In the genomic region with DNA sequence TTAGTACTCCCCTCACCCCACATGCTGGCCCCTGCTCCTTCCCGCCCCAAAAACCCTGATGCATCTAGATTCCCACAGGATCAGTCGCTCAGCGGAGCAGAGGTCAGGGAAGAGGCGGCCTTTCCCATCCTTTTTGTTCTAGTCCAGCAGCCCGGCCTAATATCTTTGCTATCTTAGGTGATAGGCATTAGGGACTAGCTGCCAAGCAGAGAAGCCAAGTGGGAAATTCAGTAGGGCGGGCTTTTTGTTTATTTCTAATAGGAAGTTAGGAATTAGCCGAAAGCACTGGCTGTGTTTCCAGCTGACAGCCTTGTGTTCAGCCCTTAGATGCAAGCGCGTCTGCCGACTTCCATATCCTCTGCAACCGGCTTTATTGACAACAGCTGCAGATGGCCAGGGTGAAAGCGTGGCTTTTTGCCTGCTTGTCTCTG, we compare ENCODE assay signal across 17 cellular contexts. TPM values are rescaled to one million over a fixed set of nuclear protein-coding genes. Genes with fewer than 3 reads are reported as not detected.
DNase-seq lines count a peak whose midpoint lies in the region; FAIRE-seq and TF ChIP-seq lines count a peak whose summit lies in the region.
"Had no signal": no experiment of that assay in that cellular context is flagged by ENCODE, and none has a peak within 500 bp of the region (broad histone marks: within the 10 kb centered on the region; RNA-seq: fewer than 3 reads in every experiment).

No MANE protein-coding gene starts in this region.

- H3K9ac ChIP-seq in H1 (replicated peaks in 1 of 4; ENCODE audit: extremely low read depth in 1 of 4, low read depth in 3 of 4, low read length in 3 of 4) (no peak overlapping the region), smooth muscle cell (ENCODE audit: low read depth) (no peak overlapping the region)

- H2AK5ac ChIP-seq in H1 (ENCODE audit: low read depth, low read length), result no peak overlapping the region

- H4K5ac ChIP-seq in H1 (ENCODE audit: insufficient read length, low read depth, low read length), result no peak overlapping the region

- H3K56ac ChIP-seq in H1 (replicated peaks; ENCODE audit: insufficient read length, low read depth, low read length), result no peak overlapping the region

- no peak overlapping the region for H2BK15ac ChIP-seq in H1 (ENCODE audit: low read length)

- H3K4me3 ChIP-seq in H1 (ENCODE audit: extremely low read depth in 1 of 4, insufficient read depth in 2 of 4, low read depth in 3 of 4, low read length in 4 of 4) (no peak overlapping the region), smooth muscle cell (no peak overlapping the region)
- H3K4me3 ChIP-seq: ascending aorta, coronary artery had no signal

- H3K14ac ChIP-seq in H1 (ENCODE audit: insufficient read length), result no peak overlapping the region

- H2AFZ ChIP-seq in H1 (ENCODE audit: low read length) (no peak overlapping the region), smooth muscle cell (ENCODE audit: low read depth) (peak overlapping the region; percentile 65)

- no peak for TF ChIP-seq EP300 in H1 (IDR thresholded peaks at IDR 0.05; ENCODE audit: borderline replicate concordance in 1 of 2, low read depth in 2 of 2, low read length in 2 of 2)

- no peaks in the 10 kb centered on the region for H3K36me3 ChIP-seq in H1 (ENCODE audit: control insufficient read depth in 2 of 4, insufficient read depth in 4 of 4, low read length in 3 of 4)
- H3K36me3 ChIP-seq in smooth muscle cell (ENCODE audit: low read depth), result no peaks in the 10 kb centered on the region
- H3K36me3 ChIP-seq: ascending aorta had no signal

- H3K23me2 ChIP-seq in H1 (ENCODE audit: low read depth, low read length), result no peaks in the 10 kb centered on the region

- no peak overlapping the region for H3K18ac ChIP-seq in H1 (ENCODE audit: extremely low read depth, low read length)

- no peak overlapping the region for H4K91ac ChIP-seq in H1 (replicated peaks; ENCODE audit: insufficient read length, low read length)

- no peak overlapping the region for H2BK20ac ChIP-seq in H1 (ENCODE audit: low read length)

- no peak overlapping the region for H3K4ac ChIP-seq in H1 (replicated peaks; ENCODE audit: insufficient read length, low read depth, low read length)

- no peak overlapping the region for H2BK12ac ChIP-seq in H1 (ENCODE audit: low read depth, low read length)

- TF ChIP-seq RAD21 in H1 (IDR thresholded peaks at IDR 0.05 in 1 of 2, conservative IDR thresholded peaks at IDR 0.05 in 1 of 2; ENCODE audit: low read depth in 2 of 2, low read length in 2 of 2), result no peak

- DNase-seq in NCI-H82 (lab: John Stamatoyannopoulos, UW), result peak; percentile 80
- no peak for DNase-seq in H1 (ENCODE audit: low read depth in 1 of 2, low spot score in 2 of 2)
- peak; percentile 46 for DNase-seq in left kidney (ENCODE audit: low read depth, low spot score)
- DNase-seq in smooth muscle cell (lab: John Stamatoyannopoulos, UW; ENCODE audit: unreplicated experiment), result no peak
- DNase-seq in stimulated activated naive CD4-positive, alpha-beta T cell treated with Interleukin-2 at 50 U/mL for 16 hours (lab: John Stamatoyannopoulos, UW), result no peak
- no peak for DNase-seq in SIG-M5 treated with dmso at 0.1 percent for 504 hours (lab: John Stamatoyannopoulos, UW; ENCODE audit: unreplicated experiment)
- DNase-seq in activated naive CD4-positive, alpha-beta T cell treated with Interleukin-2 at 50 U/mL for 16 hours, result no peak
- DNase-seq in RCC 7860 (ENCODE audit: low spot score), result no peak
- DNase-seq: activated CD8-positive, alpha-beta T cell treated with anti-CD3 and anti-CD28 coated beads for 36 hours; CD4-positive, CD25-positive, alpha-beta regulatory T cell; foreskin melanocyte; H7; mesendoderm; NCI-H2107; nucleus accumbens had no signal

- H3K79me2 ChIP-seq in H1 (ENCODE audit: control insufficient read depth in 1 of 2, insufficient read depth in 2 of 2, low read length in 2 of 2), result no peaks in the 10 kb centered on the region
- no peaks in the 10 kb centered on the region for H3K79me2 ChIP-seq in smooth muscle cell (ENCODE audit: low read depth)

- H3K27ac ChIP-seq in H1 (ENCODE audit: low read depth, low read length) (no peak overlapping the region), smooth muscle cell (ENCODE audit: low read depth) (no peak overlapping the region)
- H3K27ac ChIP-seq: ascending aorta, coronary artery had no signal

- CTCF ChIA-PET in H1 (lab: Charles Lee; ENCODE audit: partially characterized antibody), result interaction anchor here (0.9 to 1.5 kb wide), 9 partner anchors 10 to 111 kb away, joined by 3 to 4 read pairs (median 3); no protein-coding TSS in a partner anchor

- no peak overlapping the region for H2BK5ac ChIP-seq in H1 (ENCODE audit: low read depth, low read length)

- TF ChIP-seq CTCF in H1 (IDR thresholded peaks at IDR 0.05; ENCODE audit: control extremely low read depth in 1 of 3, insufficient read depth in 1 of 3, low read depth in 1 of 3, low read length in 3 of 3), result no peak
- TF ChIP-seq CTCF in smooth muscle cell (IDR thresholded peaks at IDR 0.05; ENCODE audit: borderline replicate concordance, insufficient read depth, poor library complexity, severe bottlenecking), result no peak

- POLR2A ChIA-PET in H1 (lab: Charles Lee; ENCODE audit: partially characterized antibody), result no interaction called here

- FAIRE-seq in H1 (lab: Jason Lieb, UNC) (no peak), RCC 7860 (lab: Jason Lieb, UNC) (no peak)

- no peak for TF ChIP-seq POLR2A in H1 (IDR thresholded peaks at IDR 0.05; ENCODE audit: control extremely low read depth in 1 of 2, low read depth in 2 of 2, low read length in 2 of 2)

- no peaks in the 10 kb centered on the region for H3K79me1 ChIP-seq in H1 (ENCODE audit: low read depth, low read length)

- no peaks in the 10 kb centered on the region for H4K20me1 ChIP-seq in H1 (replicated peaks in 1 of 2; ENCODE audit: control insufficient read depth in 1 of 2, insufficient read depth in 2 of 2, low read length in 2 of 2)
- H4K20me1 ChIP-seq in smooth muscle cell (ENCODE audit: low read depth), result no peaks in the 10 kb centered on the region

- 90% methylated on average over 12 of the region's 12 CpGs; no CpG with 5 or more reads in 1 of the 2 experiments for WGBS in H1 (ENCODE audit: extremely low coverage in 1 of 2, insufficient coverage in 1 of 2, insufficient read length in 1 of 2, insufficient replicate concordance in 2 of 2, low coverage in 1 of 2, low lambda C conversion rate in 2 of 2, missing lambda C conversion rate in 1 of 2), 2 experiments
- WGBS in smooth muscle cell (ENCODE audit: low lambda C conversion rate), result 44% methylated on average over 12 of the region's 12 CpGs

- H3K9me3 ChIP-seq in H1 (ENCODE audit: insufficient read depth in 2 of 2, low read depth in 1 of 2, low read length in 1 of 2) (no peaks in the 10 kb centered on the region), smooth muscle cell (replicated peaks; ENCODE audit: low read depth) (no peaks in the 10 kb centered on the region)
- H3K9me3 ChIP-seq: ascending aorta had no signal

- peak overlapping the region; percentile 49 for H2BK120ac ChIP-seq in H1 (replicated peaks; ENCODE audit: low read depth, low read length)

- H3K4me1 ChIP-seq in H1 (replicated peaks in 1 of 4; ENCODE audit: control insufficient read depth in 3 of 4, insufficient read depth in 4 of 4, low read length in 3 of 4) (no peaks in the 10 kb centered on the region), smooth muscle cell (ENCODE audit: low read depth) (peaks cover 20% of the 10 kb centered on the region)
- H3K4me1 ChIP-seq: ascending aorta had no signal

- no peak overlapping the region for H4K8ac ChIP-seq in H1 (ENCODE audit: extremely low read depth, insufficient read depth, low read length)

- H3K4me2 ChIP-seq in H1 (ENCODE audit: insufficient read depth in 1 of 2, low read depth in 2 of 2, low read length in 2 of 2), result no peak overlapping the region
- H3K4me2 ChIP-seq in smooth muscle cell, result peak overlapping the region; percentile 43

- H3K23ac ChIP-seq in H1 (ENCODE audit: insufficient read length), result no peak overlapping the region

- H3K27me3 ChIP-seq in H1 (replicated peaks in 1 of 4; ENCODE audit: control insufficient read depth in 3 of 4, extremely low read depth in 1 of 4, insufficient read depth in 3 of 4, low read length in 3 of 4) (no peaks in the 10 kb centered on the region), smooth muscle cell (ENCODE audit: low read depth) (no peaks in the 10 kb centered on the region)
- H3K27me3 ChIP-seq: ascending aorta had no signal

- H3F3A ChIP-seq in smooth muscle cell (ENCODE audit: low read depth), result peaks cover 10% of the 10 kb centered on the region

TF ChIP-seq in H1, 55 proteins besides CTCF, POLR2A, EP300 and RAD21 (continues in another document):
- TF ChIP-seq KDM1A (IDR thresholded peaks at IDR 0.05; ENCODE audit: borderline replicate concordance, low read length) (no peak), TEAD4 (IDR thresholded peaks at IDR 0.05; ENCODE audit: low read depth, low read length) (no peak), SIRT6 (IDR thresholded peaks at IDR 0.05; ENCODE audit: low read length) (no peak), GABPA (IDR thresholded peaks at IDR 0.05; ENCODE audit: borderline replicate concordance, insufficient read depth, low read length) (no peak), RNF2 (IDR thresholded peaks at IDR 0.05; ENCODE audit: borderline replicate concordance, low read depth, low read length, missing control alignments, poor library complexity, severe bottlenecking) (no peak), GTF2F1 (IDR thresholded peaks at IDR 0.05; ENCODE audit: borderline replicate concordance, low read depth, low read length) (no peak), ZNF274 (IDR thresholded peaks at IDR 0.05; ENCODE audit: borderline replicate concordance, extremely low read depth, low read length) (no peak), YY1 (IDR thresholded peaks at IDR 0.05; ENCODE audit: low read depth, low read length) (no peak), RBBP5 (IDR thresholded peaks at IDR 0.05; ENCODE audit: borderline replicate concordance, low read depth, low read length) (no peak), MAFK (IDR thresholded peaks at IDR 0.05; ENCODE audit: low read depth, low read length) (no peak), BRCA1 (IDR thresholded peaks at IDR 0.05; ENCODE audit: low read depth, low read length) (no peak), CBX5 (IDR thresholded peaks at IDR 0.05; ENCODE audit: low read depth, low read length) (no peak), SAP30 (IDR thresholded peaks at IDR 0.05; ENCODE audit: insufficient read depth, insufficient replicate concordance, low read length) (no peak)

RNA-seq across cellular contexts. Expression of a gene that starts 59.0 kb away (rescaled TPM):
- total RNA-seq in H1 (2021; fragmentation: NEBNext Ultra II Directional; extraction: Animal tissue kit (Norgen Biotek cat#: 25700)), result 8.3 and 9.2 TPM in 2 replicates
- 5.6 and 7.3 TPM in 2 replicates for polyA plus RNA-seq in H1 (2011; rRNA removed)
- 6.6 TPM for polyA plus RNA-seq in H1 (2011; cell fraction: cytosol; rRNA removed)
- 9.7 TPM for polyA plus RNA-seq in H1 (2011; cell fraction: nucleus; rRNA removed)
- 7.0 to 8.0 TPM (median 7.8 TPM) in 4 replicates for polyA plus RNA-seq in H1 (2012, experiment 1 of 2)
- polyA plus RNA-seq in H1 (2012, experiment 2 of 2), result 6.1 TPM
- 5.1 TPM for polyA plus RNA-seq in H1 (2013, experiment 1 of 2)
- 5.2 TPM for polyA plus RNA-seq in H1 (2013, experiment 2 of 2)
- 10.9 and 11.0 TPM in 2 replicates for polyA minus RNA-seq in H1 (2011; rRNA and poly(A)+ RNA removed)
- 19.4 TPM for polyA minus RNA-seq in H1 (2011; cell fraction: cytosol; rRNA and poly(A)+ RNA removed)
- polyA minus RNA-seq in H1 (2011; cell fraction: nucleus; rRNA and poly(A)+ RNA removed), result 14.6 TPM
- total RNA-seq in smooth muscle cell, result 24.9 and 25.6 TPM in 2 replicates
- polyA plus RNA-seq in smooth muscle cell, result 21.4 and 26.7 TPM in 2 replicates

Comparison
In these comparisons a context has a peak if more than half of its experiments do, and no peak if none do; other contexts are left out.
1. DNase-seq: peak in NCI-H82 (single experiment) and left kidney (single experiment); none in H1 (0 of 2), smooth muscle cell (single experiment), stimulated activated naive CD4-positive, alpha-beta T cell treated with Interleukin-2 at 50 U/mL for 16 hours (single experiment), SIG-M5 treated with dmso at 0.1 percent for 504 hours (single experiment), activated naive CD4-positive, alpha-beta T cell treated with Interleukin-2 at 50 U/mL for 16 hours (single experiment) and RCC 7860 (single experiment).